Comparison of ENCODE assay signal across 17 cellular contexts in the genomic region with DNA sequence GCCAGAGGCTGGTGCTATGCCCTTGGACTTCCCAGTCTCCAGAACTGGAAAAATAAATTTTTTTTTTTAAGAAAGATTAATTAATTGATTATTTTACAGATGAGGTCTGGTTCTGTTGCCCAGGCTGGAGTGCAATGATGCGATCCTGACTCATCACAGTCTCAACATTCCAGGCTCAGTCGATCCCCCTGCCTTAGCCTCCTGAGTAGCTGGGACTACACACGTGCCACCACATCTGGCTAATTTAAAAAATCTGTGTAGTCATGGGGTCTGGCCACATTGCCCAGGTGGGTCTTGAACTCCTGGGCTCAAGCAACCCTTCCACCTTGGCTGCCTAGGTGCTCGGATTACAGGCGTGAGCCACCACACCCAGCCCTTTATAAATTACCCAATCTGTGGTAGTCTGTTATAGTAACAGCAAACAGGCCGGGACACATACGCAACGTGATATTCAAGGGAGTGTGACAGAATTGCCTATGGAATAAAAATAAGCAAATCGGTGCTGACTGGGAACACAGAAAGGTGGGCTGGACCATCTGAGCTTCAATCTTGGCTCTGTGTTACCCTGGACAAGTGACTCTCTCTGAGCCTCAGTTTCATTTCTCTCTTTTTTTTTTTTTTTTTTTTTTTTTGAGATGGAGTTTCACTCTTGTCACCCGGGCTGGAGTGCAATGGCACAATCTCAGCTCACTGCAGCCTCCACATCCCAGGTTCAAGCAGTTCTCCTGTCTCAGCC. TPM values are rescaled to one million over a fixed set of nuclear protein-coding genes. Genes with fewer than 3 reads are reported as not detected.
A peak's percentile ranks its signal among the peaks of the same experiment; 100 is the strongest.
DNase-seq lines count a peak whose midpoint lies in the region; ATAC-seq, FAIRE-seq and TF ChIP-seq lines count a peak whose summit lies in the region.
"Had no signal": no experiment of that assay in that cellular context is flagged by ENCODE, and none has a peak within 500 bp of the region (broad histone marks: within the 10 kb centered on the region; RNA-seq: fewer than 3 reads in every experiment).

No MANE protein-coding gene starts in this region.

- H3K27ac Mint-ChIP-seq in T-helper 17 cell = peak overlapping the region; percentile 59
- H3K27ac Mint-ChIP-seq: activated naive CD4-positive, alpha-beta T cell treated with anti-CD3 and anti-CD28 coated beads, Interleukin-2, amount 10 ng/mL, durations not matched to agents 7 days and 5 days had no signal

- ATAC-seq in T-helper 17 cell (no peak), HG02610 (IDR thresholded peaks at IDR 0.05; ENCODE audit: unreplicated experiment) (no peak), HG03378 (IDR thresholded peaks at IDR 0.05; ENCODE audit: unreplicated experiment) (no peak)
- ATAC-seq: heart right ventricle; naive thymus-derived CD4-positive, alpha-beta T cell had no signal

- no peaks in the 10 kb centered on the region for H3K9me3 ChIP-seq in T-helper 17 cell (ENCODE audit: control insufficient read depth, low read length, poor library complexity, severe bottlenecking)
- H3K9me3 ChIP-seq: transverse colon had no signal

- no peaks in the 10 kb centered on the region for H3K27me3 Mint-ChIP-seq in T-helper 17 cell
- H3K27me3 Mint-ChIP-seq: activated naive CD4-positive, alpha-beta T cell treated with anti-CD3 and anti-CD28 coated beads, Interleukin-2, amount 10 ng/mL, durations not matched to agents 7 days and 5 days; naive thymus-derived CD4-positive, alpha-beta T cell had no signal

- H3K4me3 Mint-ChIP-seq in T-helper 17 cell = no peak overlapping the region
- H3K4me3 Mint-ChIP-seq: activated naive CD4-positive, alpha-beta T cell treated with anti-CD3 and anti-CD28 coated beads, Interleukin-2, amount 10 ng/mL, durations not matched to agents 7 days and 5 days had no signal

- no peak for TF ChIP-seq CTCF in fibroblast of villous mesenchyme (IDR thresholded peaks at IDR 0.05; ENCODE audit: insufficient read depth, low read depth, low read length)

- DNase-seq in Daoy (ENCODE audit: low read depth) = peak; percentile 81
- DNase-seq in HTR-8/SVneo (ENCODE audit: insufficient read length, low spot score) = no peak
- DNase-seq in T-helper 17 cell = no peak
- DNase-seq in fibroblast of villous mesenchyme (ENCODE audit: low read depth) = peak; percentile 11
- no peak for DNase-seq in NK-92 treated with Interleukin-12 subunit alpha and Interleukin-12 subunit beta, amount 100 ng/mL, for 24 hours (lab: John Stamatoyannopoulos, UW)
- DNase-seq in putamen (ENCODE audit: low spot score) = no peak
- DNase-seq: activated naive CD4-positive, alpha-beta T cell treated with anti-CD3 and anti-CD28 coated beads, Interleukin-2, amount 10 ng/mL, durations not matched to agents 7 days and 5 days; caudate nucleus; heart right ventricle; left ventricle myocardium inferior; naive thymus-derived CD4-positive, alpha-beta T cell; NCI-H2107; stimulated activated CD4-positive, alpha-beta T cell treated with anti-CD3 and anti-CD28 coated beads, Interleukin-2, amount 100 ng/mL, for 48 hours; transverse colon; WERI-Rb-1 had no signal

- H3K36me3 Mint-ChIP-seq in T-helper 17 cell (ENCODE audit: low read depth) = no peaks in the 10 kb centered on the region
- H3K36me3 Mint-ChIP-seq: activated naive CD4-positive, alpha-beta T cell treated with anti-CD3 and anti-CD28 coated beads, Interleukin-2, amount 10 ng/mL, durations not matched to agents 7 days and 5 days had no signal

- H3K4me1 Mint-ChIP-seq in T-helper 17 cell = peaks cover 2% of the 10 kb centered on the region

- FAIRE-seq in HTR-8/SVneo (lab: Jason Lieb, UNC) = peak; percentile 84

- H3K4me3 ChIP-seq in fibroblast of villous mesenchyme (ENCODE audit: low read depth, low read length) = no peak overlapping the region
- H3K4me3 ChIP-seq: heart right ventricle, left ventricle myocardium inferior, transverse colon had no signal

RNA-seq across cellular contexts. Expression of a gene that starts 42.8 kb away (rescaled TPM):
- 127 and 131 TPM in 2 replicates for total RNA-seq in Daoy (2014; rRNA removed; shearing (Covaris generic))
- total RNA-seq in T-helper 17 cell (10 to 100 TPM; 42.3 to 55.2 TPM), fibroblast of villous mesenchyme (76.0 and 87.9 TPM in 2 replicates)

RNA-seq across cellular contexts. Expression of a gene that starts 50.2 kb away (rescaled TPM):
- total RNA-seq in Daoy (2014; rRNA removed; shearing (Covaris generic)) = 467 and 704 TPM in 2 replicates
- total RNA-seq in T-helper 17 cell (100 to 1,000 TPM; 202 to 207 TPM), fibroblast of villous mesenchyme (126 and 197 TPM in 2 replicates)

RNA-seq across cellular contexts. Expression of a gene that starts 58.4 kb away (rescaled TPM):
- 8.2 and 15.7 TPM in 2 replicates for total RNA-seq in Daoy (2014; rRNA removed; shearing (Covaris generic))
- total RNA-seq in T-helper 17 cell (1 to 10 TPM; 3.1 to 3.9 TPM), fibroblast of villous mesenchyme (0.43 and 1.3 TPM in 2 replicates)

RNA-seq across cellular contexts. Expression of a gene that starts 59.1 kb away (rescaled TPM):
- total RNA-seq in Daoy (2014; rRNA removed; shearing (Covaris generic)) = 9.0 and 13.9 TPM in 2 replicates
- total RNA-seq in T-helper 17 cell (10 to 100 TPM; 33.5 to 34.4 TPM), fibroblast of villous mesenchyme (21.6 and 26.7 TPM in 2 replicates)

Comparison
In these comparisons a context has a peak if more than half of its experiments do, and no peak if none do; other contexts are left out.
1. DNase-seq: peak in Daoy (single experiment) and fibroblast of villous mesenchyme (single experiment); none in HTR-8/SVneo (single experiment), T-helper 17 cell (0 of 3), NK-92 treated with Interleukin-12 subunit alpha and Interleukin-12 subunit beta, amount 100 ng/mL, for 24 hours (single experiment) and putamen (single experiment).